Comparison of ENCODE assay signal across 1 cellular context in genomic region chr2:127479219-127479825, GRCh38.
TF ChIP-seq lines count a peak whose summit lies in the region.

No MANE protein-coding gene starts in this region.

TF ChIP-seq in HepG2, 621 proteins besides CTCF, POLR2A, EP300 and RAD21 (continued from another document):
- TF ChIP-seq ZBTB25 (CRISPR knock-in tag; IDR thresholded peaks at IDR 0.05) (0 out of 2 replicates have a peak, but pooled peaks have one; percentile 44), SNAI1 (CRISPR knock-in tag; IDR thresholded peaks at IDR 0.05; ENCODE audit: borderline replicate concordance) (no peak), ZNF224 (CRISPR knock-in tag; IDR thresholded peaks at IDR 0.05) (no peak), SMC3 (IDR thresholded peaks at IDR 0.05; ENCODE audit: low read length) (peak; percentile 93), ZNF580 (CRISPR knock-in tag; IDR thresholded peaks at IDR 0.05; ENCODE audit: borderline replicate concordance, low read depth) (no peak), ZSCAN22 (CRISPR knock-in tag; IDR thresholded peaks at IDR 0.05) (no peak), SP5 (CRISPR knock-in tag; IDR thresholded peaks at IDR 0.05; ENCODE audit: borderline replicate concordance, low read depth) (no peak), BORCS8-MEF2B (CRISPR knock-in tag; IDR thresholded peaks at IDR 0.05) (no peak), SOX5 (CRISPR knock-in tag; IDR thresholded peaks at IDR 0.05; ENCODE audit: borderline replicate concordance) (0 out of 2 replicates have a peak, but pooled peaks have one; percentile 11), TMF1 (CRISPR knock-in tag; IDR thresholded peaks at IDR 0.05; ENCODE audit: low read depth) (no peak), ZC3H13 (CRISPR knock-in tag; IDR thresholded peaks at IDR 0.05) (no peak), ZMYM2 (CRISPR knock-in tag; IDR thresholded peaks at IDR 0.05) (no peak), GABPA (IDR thresholded peaks at IDR 0.05; ENCODE audit: low read depth, low read length) (no peak), GABPA (CRISPR knock-in tag; IDR thresholded peaks at IDR 0.05; ENCODE audit: low read depth) (no peak), STAG1 (CRISPR knock-in tag; IDR thresholded peaks at IDR 0.05) (peak; percentile 93), NCOA1 (CRISPR knock-in tag; IDR thresholded peaks at IDR 0.05) (no peak), ZNF614 (CRISPR knock-in tag; IDR thresholded peaks at IDR 0.05; ENCODE audit: borderline replicate concordance) (no peak), KAT8 (CRISPR knock-in tag; IDR thresholded peaks at IDR 0.05) (0 out of 2 replicates have a peak, but pooled peaks have one; percentile 28), RBM22 (optimal IDR thresholded peaks at IDR 0.05; ENCODE audit: low read length) (peak; percentile 76), HOXA5 (CRISPR knock-in tag; IDR thresholded peaks at IDR 0.05) (no peak), NFE2L2 (IDR thresholded peaks at IDR 0.05; ENCODE audit: low read length) (no peak), KDM3A (CRISPR knock-in tag; IDR thresholded peaks at IDR 0.05; ENCODE audit: low read depth) (peak; percentile 43; the same call in 1 of the 2 replicates), ZNF576 (CRISPR knock-in tag; IDR thresholded peaks at IDR 0.05) (peak; percentile 94; the same call in 1 of the 2 replicates), SMAD3 (CRISPR knock-in tag; IDR thresholded peaks at IDR 0.05) (peak; percentile 40; the same call in 1 of the 2 replicates), MIXL1 (CRISPR knock-in tag; IDR thresholded peaks at IDR 0.05) (peak; percentile 58; the same call in 1 of the 2 replicates), SAP130 (CRISPR knock-in tag; IDR thresholded peaks at IDR 0.05; ENCODE audit: low read depth) (0 out of 2 replicates have a peak, but pooled peaks have one; percentile 31), ZNF549 (CRISPR knock-in tag; IDR thresholded peaks at IDR 0.05) (no peak), AHR (CRISPR knock-in tag; IDR thresholded peaks at IDR 0.05) (no peak), ZNF646 (CRISPR knock-in tag; IDR thresholded peaks at IDR 0.05) (no peak), SALL2 (CRISPR knock-in tag; IDR thresholded peaks at IDR 0.05) (no peak), ZNF382 (CRISPR knock-in tag; IDR thresholded peaks at IDR 0.05; ENCODE audit: borderline replicate concordance) (no peak), NR2F6 (IDR thresholded peaks at IDR 0.05) (no peak), NR2F6 (CRISPR knock-in tag; IDR thresholded peaks at IDR 0.05) (peak; percentile 19; the same call in 1 of the 2 replicates), GATAD2A (CRISPR knock-in tag; IDR thresholded peaks at IDR 0.05) (peak; percentile 40; the same call in 1 of the 2 replicates), CREB1 (IDR thresholded peaks at IDR 0.05) (no peak), CREB1 (CRISPR knock-in tag; IDR thresholded peaks at IDR 0.05) (0 out of 2 replicates have a peak, but pooled peaks have one; percentile 15), HMGXB4 (CRISPR knock-in tag; IDR thresholded peaks at IDR 0.05; ENCODE audit: borderline replicate concordance in 1 of 2, low read depth in 1 of 2) (peak in 1 of 2 experiments; percentile 36; a peak in 1 of 4 replicates), ZNF34 (CRISPR knock-in tag; IDR thresholded peaks at IDR 0.05; ENCODE audit: borderline replicate concordance) (no peak), RXRB (CRISPR knock-in tag; IDR thresholded peaks at IDR 0.05; ENCODE audit: borderline replicate concordance) (0 out of 2 replicates have a peak, but pooled peaks have one; percentile 31), GRHL1 (CRISPR knock-in tag; conservative IDR thresholded peaks at IDR 0.05) (no peak), KLF16 (CRISPR knock-in tag; IDR thresholded peaks at IDR 0.05) (0 out of 4 replicates have a peak, but pooled peaks of 1 of the 2 experiments have one; percentile 58)
